23 cellular contexts compared by ENCODE assay signal in genomic region chr15:27679203-27679602, GRCh38.
"Had no signal": no experiment of that assay in that cellular context is flagged by ENCODE, and none has a peak within 500 bp of the region (broad histone marks: within the 10 kb centered on the region; RNA-seq: fewer than 3 reads in every experiment).

No MANE protein-coding gene starts in this region.

- H3K9me3 ChIP-seq: heart left ventricle, left lung, pancreas, prostate gland, sigmoid colon, upper lobe of left lung had no signal

- H3K4me3 Mint-ChIP-seq: activated naive CD8-positive, alpha-beta T cell; natural killer cell; stimulated activated memory B cell treated with anti-CD40 and anti-IgM and Interleukin-4, amounts not matched to agents 10 μg/mL and 1 μg/mL and 100 μg/mL, for 72 hours; stimulated activated naive CD8-positive, alpha-beta T cell treated with anti-CD3 and anti-CD28 coated beads, Interleukin-15, amount 100 ng/mL, for 72 hours had no signal

- H3K27me3 Mint-ChIP-seq: stimulated activated memory B cell treated with anti-CD40 and anti-IgM and Interleukin-4, amounts not matched to agents 10 μg/mL and 1 μg/mL and 100 μg/mL, for 72 hours had no signal

- H3K9me3 Mint-ChIP-seq: natural killer cell; stimulated activated memory B cell treated with anti-CD40 and anti-IgM and Interleukin-4, amounts not matched to agents 10 μg/mL and 1 μg/mL and 100 μg/mL, for 72 hours had no signal

- H3K4me3 ChIP-seq: heart left ventricle, left lung, lung, pancreas, prostate gland, sigmoid colon, upper lobe of left lung had no signal

- ATAC-seq: esophagus mucosa; heart left ventricle; left lung; natural killer cell; pancreas; stimulated activated memory B cell treated with anti-CD40 and anti-IgM and Interleukin-4, amounts not matched to agents 10 μg/mL and 1 μg/mL and 100 μg/mL, for 72 hours; stimulated activated naive CD8-positive, alpha-beta T cell treated with anti-CD3 and anti-CD28 coated beads, Interleukin-15, amount 100 ng/mL, for 72 hours had no signal

- H3K27ac Mint-ChIP-seq: activated naive CD8-positive, alpha-beta T cell; natural killer cell; stimulated activated memory B cell treated with anti-CD40 and anti-IgM and Interleukin-4, amounts not matched to agents 10 μg/mL and 1 μg/mL and 100 μg/mL, for 72 hours; stimulated activated naive CD8-positive, alpha-beta T cell treated with anti-CD3 and anti-CD28 coated beads, Interleukin-15, amount 100 ng/mL, for 72 hours had no signal

- H3K27ac ChIP-seq: brain microvascular endothelial cell, heart left ventricle, left lung, pancreas, prostate gland, sigmoid colon, upper lobe of left lung had no signal

- H3K4me1 ChIP-seq: heart left ventricle, left lung, pancreas, prostate gland, upper lobe of left lung had no signal

- H3K36me3 ChIP-seq: brain microvascular endothelial cell, heart left ventricle, left lung, pancreas, prostate gland, sigmoid colon, upper lobe of left lung had no signal

- DNase-seq: activated CD4-positive, alpha-beta T cell treated with anti-CD3 and anti-CD28 coated beads for 4 hours; activated CD4-positive, alpha-beta T cell treated with anti-CD3 and anti-CD28 coated beads, Interleukin-2, amount 50 U/mL, for 4 hours; activated effector memory CD4-positive, alpha-beta T cell treated with Interleukin-2 at 50 U/mL for 16 hours; activated naive CD4-positive, alpha-beta T cell treated with Interleukin-2 at 50 U/mL for 16 hours; brain microvascular endothelial cell; cortex of kidney; foreskin fibroblast; heart left ventricle; left lung; natural killer cell; pancreas; sigmoid colon; small intestine; stimulated activated CD4-positive, alpha-beta T cell treated with anti-CD3 and anti-CD28 coated beads, Interleukin-1b, Interleukin-23, amount 100 ng/mL, for 48 hours; stimulated activated CD4-positive, alpha-beta T cell treated with anti-CD3 and anti-CD28 coated beads, Interleukin-4, amount 100 ng/mL, for 4 hours; stimulated activated CD8-positive, alpha-beta memory T cell treated with anti-CD3 and anti-CD28 coated beads, Interleukin-4, amount 100 ng/mL, for 48 hours; stimulated activated naive CD8-positive, alpha-beta T cell treated with anti-CD3 and anti-CD28 coated beads, Interleukin-15, amount 100 ng/mL, for 72 hours; upper lobe of left lung had no signal

- H3K4me1 Mint-ChIP-seq: natural killer cell; stimulated activated memory B cell treated with anti-CD40 and anti-IgM and Interleukin-4, amounts not matched to agents 10 μg/mL and 1 μg/mL and 100 μg/mL, for 72 hours; stimulated activated naive CD8-positive, alpha-beta T cell treated with anti-CD3 and anti-CD28 coated beads, Interleukin-15, amount 100 ng/mL, for 72 hours had no signal

- H3K36me3 Mint-ChIP-seq: activated naive CD8-positive, alpha-beta T cell; natural killer cell; stimulated activated memory B cell treated with anti-CD40 and anti-IgM and Interleukin-4, amounts not matched to agents 10 μg/mL and 1 μg/mL and 100 μg/mL, for 72 hours had no signal

- H3K27me3 ChIP-seq: brain microvascular endothelial cell, heart left ventricle, left lung, pancreas, sigmoid colon, upper lobe of left lung had no signal
